ENCODE assay signal across 8 cellular contexts in the genomic region with DNA sequence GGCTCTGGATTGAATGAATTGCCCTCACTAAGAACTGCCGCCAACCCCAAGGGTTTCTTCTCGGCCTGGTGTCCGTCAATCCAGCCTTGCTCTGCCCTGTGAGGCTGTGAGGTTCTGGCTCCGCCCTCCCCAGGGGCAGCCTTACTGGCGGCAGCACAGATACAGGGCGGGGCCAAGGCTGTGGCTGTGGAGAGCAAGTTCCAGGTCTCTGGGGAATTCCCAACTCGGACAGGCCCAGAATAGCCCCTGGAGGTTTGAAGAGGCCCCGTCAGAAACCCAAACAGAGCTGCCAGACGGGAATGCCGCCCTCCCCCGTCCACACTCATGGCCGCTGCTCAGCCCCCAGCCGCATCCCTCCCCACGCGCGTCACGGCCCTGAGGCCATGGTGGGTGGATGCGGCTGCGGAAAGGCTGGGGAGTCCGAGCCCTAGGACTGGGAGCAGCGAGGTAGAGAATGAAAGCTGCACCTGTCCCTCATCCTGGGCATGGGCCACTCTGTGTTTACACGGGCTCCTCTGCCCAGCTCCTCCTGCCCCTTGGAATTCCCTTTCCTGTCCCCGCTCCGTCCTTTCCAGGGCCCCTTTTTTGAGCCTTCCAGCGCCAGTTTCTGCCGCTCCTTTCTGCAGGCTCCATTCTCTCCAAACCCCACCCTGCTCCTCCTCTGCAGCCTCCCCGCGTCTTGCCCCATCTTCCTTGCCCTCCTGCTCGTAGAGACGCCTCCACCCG. TPM values are rescaled to one million over a fixed set of nuclear protein-coding genes. Genes with fewer than 3 reads are reported as not detected.
A peak's percentile ranks its signal among the peaks of the same experiment; 100 is the strongest.
DNase-seq lines count a peak whose midpoint lies in the region; ATAC-seq, FAIRE-seq and TF ChIP-seq lines count a peak whose summit lies in the region.

No MANE protein-coding gene starts in this region.

- WGBS in small intestine, 3 donors = 0 to 1% (median 1%) methylated on average over 29 to 31 of the region's 31 CpGs

- no peaks in the 10 kb centered on the region for H3K27me3 ChIP-seq in DND-41 (ENCODE audit: insufficient read depth, low read length, poor library complexity)
- H3K27me3 ChIP-seq in small intestine (ENCODE audit: control insufficient read depth in 2 of 2, insufficient read depth in 2 of 2, low read length in 2 of 2) = no peaks in the 10 kb centered on the region

- peaks cover 36% of the 10 kb centered on the region for H4K20me1 ChIP-seq in DND-41 (ENCODE audit: insufficient read depth, low read length)

- no peak overlapping the region for H3K9ac ChIP-seq in DND-41 (ENCODE audit: low read depth, low read length)

- ATAC-seq in DND-41 (ENCODE audit: insufficient read depth, low read depth) (peak; percentile 24), HG02642 (IDR thresholded peaks at IDR 0.05; ENCODE audit: poor library complexity, unreplicated experiment) (peak; percentile 31)

- H3K27ac ChIP-seq in DND-41 (ENCODE audit: low read length) (peak overlapping the region; percentile 1; the same call in 1 of the 2 replicates), VCaP (peak overlapping the region; percentile 92), small intestine (ENCODE audit: low read depth in 1 of 2, low read length in 1 of 2) (peak overlapping the region; percentile 47 to 79)

- no peak for TF ChIP-seq CTCF in DND-41 (IDR thresholded peaks at IDR 0.05; ENCODE audit: borderline replicate concordance, extremely low read depth, low read length, poor library complexity, severe bottlenecking)
- TF ChIP-seq CTCF in VCaP (conservative IDR thresholded peaks at IDR 0.05) = no peak
- TF ChIP-seq CTCF in choroid plexus epithelial cell (conservative IDR thresholded peaks at IDR 0.05; ENCODE audit: low read depth, low read length) = no peak

- no peak for FAIRE-seq in small intestine (lab: Jason Lieb, UNC)

- DNase-seq in DND-41 = peak; percentile 74
- DNase-seq in NCI-H2171 (lab: John Stamatoyannopoulos, UW) = peak; percentile 87
- peak; percentile 98 for DNase-seq in choroid plexus epithelial cell (ENCODE audit: low read depth)
- peak; percentile 100 for DNase-seq in islet precursor cell
- DNase-seq in small intestine = peak; percentile 95
- no peak for DNase-seq in NK-92 (lab: John Stamatoyannopoulos, UW; ENCODE audit: unreplicated experiment)

- no peaks in the 10 kb centered on the region for H3K9me3 ChIP-seq in DND-41 (ENCODE audit: insufficient read depth, low read length, severe bottlenecking)
- no peaks in the 10 kb centered on the region for H3K9me3 ChIP-seq in small intestine (ENCODE audit: control insufficient read depth, low read depth)

- H2AFZ ChIP-seq in DND-41 (ENCODE audit: low read depth, low read length) = no peak overlapping the region

- H3K4me3 ChIP-seq in DND-41 (ENCODE audit: low read depth in 1 of 2, low read length in 2 of 2) (no peak overlapping the region; a peak in 1 of 4 replicates), choroid plexus epithelial cell (ENCODE audit: low read depth, low read length) (peak overlapping the region; percentile 57), small intestine (ENCODE audit: low read depth in 1 of 2, low read length in 2 of 2) (peak overlapping the region; percentile 4 to 54)

- H3K79me2 ChIP-seq in DND-41 (ENCODE audit: insufficient read depth, low read length) = peaks cover 52% of the 10 kb centered on the region

- H3K36me3 ChIP-seq in DND-41 (ENCODE audit: insufficient read depth, low read length) (peaks cover 40% of the 10 kb centered on the region), small intestine (ENCODE audit: control insufficient read depth in 2 of 2, insufficient read depth in 2 of 2, low read length in 2 of 2) (no peaks in the 10 kb centered on the region)

- H3K4me2 ChIP-seq in DND-41 (ENCODE audit: insufficient read depth, low read length) = peak overlapping the region; percentile 96; the same call in 1 of the 2 replicates

- peaks cover 69% of the 10 kb centered on the region for H3K4me1 ChIP-seq in DND-41 (ENCODE audit: insufficient read depth, low read length)
- H3K4me1 ChIP-seq in small intestine (ENCODE audit: control insufficient read depth in 2 of 2, insufficient read depth in 1 of 2, low read depth in 1 of 2, low read length in 1 of 2) = peaks cover 7 to 18% of the 10 kb centered on the region in 2 donors

RNA-seq across cellular contexts. Expression of a gene that starts 0.7 kb away (rescaled TPM):
- polyA plus RNA-seq in small intestine = 1 to 10 TPM in 1 of 3 donors, under 1 TPM in 1, not detected in 1; 0.27 to 2.7 TPM

RNA-seq across cellular contexts. Expression of a gene that starts 4.6 kb away (rescaled TPM):
- polyA plus RNA-seq in small intestine = 10 to 100 TPM; 36.9 to 46.0 (median 45.9) TPM

RNA-seq across cellular contexts. Expression of a gene that starts 5.0 kb away (rescaled TPM):
- 100 to 1,000 TPM in 1 of 3 donors, 10 to 100 TPM in 2; 91.9 to 269 (median 96.2) TPM for polyA plus RNA-seq in small intestine

RNA-seq across cellular contexts. Expression of a gene that starts 8.9 kb away (rescaled TPM):
- polyA plus RNA-seq in small intestine = 100 to 1,000 TPM; 256 to 558 (median 328) TPM

RNA-seq across cellular contexts. Expression of a gene that starts 20.8 kb away (rescaled TPM):
- polyA plus RNA-seq in small intestine = 10 to 100 TPM; 17.0 to 61.7 (median 23.5) TPM

Comparison
In these comparisons a context has a peak if more than half of its experiments do, and no peak if none do; other contexts are left out.
1. H3K27ac ChIP-seq: peak in every context shown above with its lines; median percentile 92 in VCaP; 63 in small intestine; 1 in DND-41.
2. H3K4me3 ChIP-seq: peak in choroid plexus epithelial cell (single experiment) and small intestine (2 of 2); none in DND-41 (0 of 2).